Comparison of ENCODE assay signal across 1 cellular context in the genomic region with DNA sequence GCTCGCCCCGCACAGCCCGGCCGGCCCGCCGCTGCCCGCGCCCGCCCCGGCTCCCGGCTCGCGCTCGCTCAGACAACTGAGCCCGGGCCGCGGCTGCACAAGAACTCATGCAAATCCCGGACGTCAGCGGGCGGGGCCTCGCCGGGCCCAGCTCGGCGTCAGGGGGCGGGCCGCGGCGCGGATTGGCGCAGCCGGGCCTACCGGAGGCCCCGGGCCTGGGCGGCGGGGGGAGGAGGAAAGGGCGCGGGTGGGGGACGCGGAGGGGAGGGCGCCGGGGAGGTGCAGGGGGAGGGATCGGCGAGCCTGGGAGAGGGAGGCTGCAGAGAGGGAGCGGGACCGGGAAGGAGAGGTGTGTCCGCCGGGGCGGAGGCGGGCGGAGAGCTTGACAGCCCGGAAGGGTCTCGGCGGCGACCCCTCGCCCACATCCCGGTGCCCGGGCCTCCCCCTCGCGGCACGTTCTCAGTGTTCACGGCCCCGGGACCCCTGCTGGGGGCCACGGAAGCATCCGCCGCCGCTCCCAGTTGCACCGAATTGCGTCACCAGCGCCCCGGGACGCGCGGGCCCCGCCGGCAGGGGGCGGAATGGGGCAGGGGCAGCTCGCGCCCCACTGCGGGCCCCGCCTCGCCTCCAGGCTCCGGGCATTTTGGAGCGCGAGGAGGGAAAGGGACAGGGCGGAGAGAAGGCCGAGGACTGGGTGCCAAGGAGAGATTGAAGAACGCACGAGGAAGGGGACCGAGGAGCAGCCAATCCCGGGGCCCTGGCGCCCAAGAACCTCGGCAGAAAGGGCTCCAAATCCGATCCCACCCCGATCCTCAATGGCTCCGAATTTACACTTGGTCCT.
TF ChIP-seq lines count a peak whose summit lies in the region.

A gene (minus strand): TSS at position 78 of the 841 bp plus-strand sequence. CDS start 189 bp downstream, outside the sequence.

TF ChIP-seq in HepG2, 621 proteins besides CTCF, POLR2A, EP300 and RAD21 (continued from another document and continues in another):
- TF ChIP-seq ZNF235 (CRISPR knock-in tag; IDR thresholded peaks at IDR 0.05; ENCODE audit: borderline replicate concordance) (peak; percentile 78; the same call in 1 of the 2 replicates), KDM5A (IDR thresholded peaks at IDR 0.05; ENCODE audit: borderline replicate concordance, low read length) (no peak), ZFP41 (CRISPR knock-in tag; IDR thresholded peaks at IDR 0.05; ENCODE audit: borderline replicate concordance) (no peak; the same call in 1 of the 2 replicates), BHLHE40 (IDR thresholded peaks at IDR 0.05; ENCODE audit: low read length) (peak; percentile 61), ZNF282 (IDR thresholded peaks at IDR 0.05; ENCODE audit: partially characterized antibody) (no peak), ZNF629 (CRISPR knock-in tag; conservative IDR thresholded peaks at IDR 0.05) (0 out of 2 replicates have a peak, but pooled peaks have one; percentile 6), IKZF4 (CRISPR knock-in tag; IDR thresholded peaks at IDR 0.05; ENCODE audit: borderline replicate concordance, low read depth, not compliant biosample characterization) (no peak), CCDC6 (CRISPR knock-in tag; IDR thresholded peaks at IDR 0.05) (peak; percentile 72), NCOR1 (IDR thresholded peaks at IDR 0.05; ENCODE audit: borderline replicate concordance, low read length) (peak; percentile 61; the same call in 1 of the 2 replicates), SOX13 (IDR thresholded peaks at IDR 0.05) (peak; percentile 10; the same call in 1 of the 2 replicates), SOX13 (CRISPR knock-in tag; conservative IDR thresholded peaks at IDR 0.05 in 1 of 2, IDR thresholded peaks at IDR 0.05 in 1 of 2) (no peak; a peak in 2 of 4 replicates), FOXO1 (CRISPR knock-in tag; IDR thresholded peaks at IDR 0.05) (peak; percentile 66), ZNF121 (CRISPR knock-in tag; IDR thresholded peaks at IDR 0.05) (peak; percentile 67), FOXA3 (CRISPR knock-in tag; IDR thresholded peaks at IDR 0.05) (peak; percentile 22; the same call in 1 of the 2 replicates), RARA (CRISPR knock-in tag; IDR thresholded peaks at IDR 0.05) (peak; percentile 52), ZNF20 (CRISPR knock-in tag; IDR thresholded peaks at IDR 0.05) (no peak), ZNF33A (CRISPR knock-in tag; IDR thresholded peaks at IDR 0.05; ENCODE audit: borderline replicate concordance) (no peak), SSRP1 (CRISPR knock-in tag; IDR thresholded peaks at IDR 0.05) (0 out of 2 replicates have a peak, but pooled peaks have one; percentile 6), SRY (CRISPR knock-in tag; IDR thresholded peaks at IDR 0.05) (peak; percentile 89), ZNF790 (CRISPR knock-in tag; IDR thresholded peaks at IDR 0.05; ENCODE audit: borderline replicate concordance) (0 out of 2 replicates have a peak, but pooled peaks have one; percentile 69), NR2F1 (CRISPR knock-in tag; IDR thresholded peaks at IDR 0.05) (peak in 1 of 2 experiments; percentile 61; a peak in 2 of 4 replicates), ZNF775 (CRISPR knock-in tag; IDR thresholded peaks at IDR 0.05; ENCODE audit: borderline replicate concordance) (no peak), ZNF674 (CRISPR knock-in tag; IDR thresholded peaks at IDR 0.05; ENCODE audit: low read depth) (no peak), PRPF4 (IDR thresholded peaks at IDR 0.05; ENCODE audit: low read depth, low read length, poor library complexity, severe bottlenecking) (no peak), ZFP37 (CRISPR knock-in tag; IDR thresholded peaks at IDR 0.05; ENCODE audit: borderline replicate concordance) (no peak), ZSCAN12 (CRISPR knock-in tag; IDR thresholded peaks at IDR 0.05) (0 out of 2 replicates have a peak, but pooled peaks have one; percentile 59)
- TF ChIP-seq, protein P1, sequence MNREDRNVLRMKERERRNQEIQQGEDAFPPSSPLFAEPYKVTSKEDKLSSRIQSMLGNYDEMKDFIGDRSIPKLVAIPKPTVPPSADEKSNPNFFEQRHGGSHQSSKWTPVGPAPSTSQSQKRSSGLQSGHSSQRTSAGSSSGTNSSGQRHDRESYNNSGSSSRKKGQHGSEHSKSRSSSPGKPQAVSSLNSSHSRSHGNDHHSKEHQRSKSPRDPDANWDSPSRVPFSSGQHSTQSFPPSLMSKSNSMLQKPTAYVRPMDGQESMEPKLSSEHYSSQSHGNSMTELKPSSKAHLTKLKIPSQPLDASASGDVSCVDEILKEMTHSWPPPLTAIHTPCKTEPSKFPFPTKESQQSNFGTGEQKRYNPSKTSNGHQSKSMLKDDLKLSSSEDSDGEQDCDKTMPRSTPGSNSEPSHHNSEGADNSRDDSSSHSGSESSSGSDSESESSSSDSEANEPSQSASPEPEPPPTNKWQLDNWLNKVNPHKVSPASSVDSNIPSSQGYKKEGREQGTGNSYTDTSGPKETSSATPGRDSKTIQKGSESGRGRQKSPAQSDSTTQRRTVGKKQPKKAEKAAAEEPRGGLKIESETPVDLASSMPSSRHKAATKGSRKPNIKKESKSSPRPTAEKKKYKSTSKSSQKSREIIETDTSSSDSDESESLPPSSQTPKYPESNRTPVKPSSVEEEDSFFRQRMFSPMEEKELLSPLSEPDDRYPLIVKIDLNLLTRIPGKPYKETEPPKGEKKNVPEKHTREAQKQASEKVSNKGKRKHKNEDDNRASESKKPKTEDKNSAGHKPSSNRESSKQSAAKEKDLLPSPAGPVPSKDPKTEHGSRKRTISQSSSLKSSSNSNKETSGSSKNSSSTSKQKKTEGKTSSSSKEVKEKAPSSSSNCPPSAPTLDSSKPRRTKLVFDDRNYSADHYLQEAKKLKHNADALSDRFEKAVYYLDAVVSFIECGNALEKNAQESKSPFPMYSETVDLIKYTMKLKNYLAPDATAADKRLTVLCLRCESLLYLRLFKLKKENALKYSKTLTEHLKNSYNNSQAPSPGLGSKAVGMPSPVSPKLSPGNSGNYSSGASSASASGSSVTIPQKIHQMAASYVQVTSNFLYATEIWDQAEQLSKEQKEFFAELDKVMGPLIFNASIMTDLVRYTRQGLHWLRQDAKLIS (CRISPR knock-in tag; IDR thresholded peaks at IDR 0.05), result no peak
- TF ChIP-seq, protein P2, sequence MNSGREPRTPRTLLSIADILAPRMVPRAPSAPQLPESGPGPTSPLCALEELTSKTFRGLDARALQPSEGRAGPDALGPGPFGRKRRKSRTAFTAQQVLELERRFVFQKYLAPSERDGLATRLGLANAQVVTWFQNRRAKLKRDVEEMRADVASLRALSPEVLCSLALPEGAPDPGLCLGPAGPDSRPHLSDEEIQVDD (CRISPR knock-in tag; IDR thresholded peaks at IDR 0.05; ENCODE audit: borderline replicate concordance), result no peak
- TF ChIP-seq, protein P3, sequence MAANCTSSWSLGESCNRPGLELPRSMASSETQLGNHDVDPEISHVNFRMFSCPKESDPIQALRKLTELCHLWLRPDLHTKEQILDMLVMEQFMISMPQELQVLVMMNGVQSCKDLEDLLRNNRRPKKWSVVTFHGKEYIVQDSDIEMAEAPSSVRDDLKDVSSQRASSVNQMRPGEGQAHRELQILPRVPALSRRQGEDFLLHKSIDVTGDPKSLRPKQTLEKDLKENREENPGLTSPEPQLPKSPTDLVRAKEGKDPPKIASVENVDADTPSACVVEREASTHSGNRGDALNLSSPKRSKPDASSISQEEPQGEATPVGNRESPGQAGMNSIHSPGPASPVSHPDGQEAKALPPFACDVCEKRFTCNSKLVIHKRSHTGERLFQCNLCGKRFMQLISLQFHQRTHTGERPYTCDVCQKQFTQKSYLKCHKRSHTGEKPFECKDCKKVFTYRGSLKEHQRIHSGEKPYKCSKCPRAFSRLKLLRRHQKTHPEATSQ (CRISPR knock-in tag; IDR thresholded peaks at IDR 0.05; ENCODE audit: borderline replicate concordance), result no peak
- TF ChIP-seq, protein P4, sequence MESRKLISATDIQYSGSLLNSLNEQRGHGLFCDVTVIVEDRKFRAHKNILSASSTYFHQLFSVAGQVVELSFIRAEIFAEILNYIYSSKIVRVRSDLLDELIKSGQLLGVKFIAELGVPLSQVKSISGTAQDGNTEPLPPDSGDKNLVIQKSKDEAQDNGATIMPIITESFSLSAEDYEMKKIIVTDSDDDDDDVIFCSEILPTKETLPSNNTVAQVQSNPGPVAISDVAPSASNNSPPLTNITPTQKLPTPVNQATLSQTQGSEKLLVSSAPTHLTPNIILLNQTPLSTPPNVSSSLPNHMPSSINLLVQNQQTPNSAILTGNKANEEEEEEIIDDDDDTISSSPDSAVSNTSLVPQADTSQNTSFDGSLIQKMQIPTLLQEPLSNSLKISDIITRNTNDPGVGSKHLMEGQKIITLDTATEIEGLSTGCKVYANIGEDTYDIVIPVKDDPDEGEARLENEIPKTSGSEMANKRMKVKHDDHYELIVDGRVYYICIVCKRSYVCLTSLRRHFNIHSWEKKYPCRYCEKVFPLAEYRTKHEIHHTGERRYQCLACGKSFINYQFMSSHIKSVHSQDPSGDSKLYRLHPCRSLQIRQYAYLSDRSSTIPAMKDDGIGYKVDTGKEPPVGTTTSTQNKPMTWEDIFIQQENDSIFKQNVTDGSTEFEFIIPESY (CRISPR knock-in tag; IDR thresholded peaks at IDR 0.05), result peak; percentile 98
- TF ChIP-seq, protein P5, sequence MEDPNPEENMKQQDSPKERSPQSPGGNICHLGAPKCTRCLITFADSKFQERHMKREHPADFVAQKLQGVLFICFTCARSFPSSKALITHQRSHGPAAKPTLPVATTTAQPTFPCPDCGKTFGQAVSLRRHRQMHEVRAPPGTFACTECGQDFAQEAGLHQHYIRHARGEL (CRISPR knock-in tag; IDR thresholded peaks at IDR 0.05), result no peak
- TF ChIP-seq, protein P6, sequence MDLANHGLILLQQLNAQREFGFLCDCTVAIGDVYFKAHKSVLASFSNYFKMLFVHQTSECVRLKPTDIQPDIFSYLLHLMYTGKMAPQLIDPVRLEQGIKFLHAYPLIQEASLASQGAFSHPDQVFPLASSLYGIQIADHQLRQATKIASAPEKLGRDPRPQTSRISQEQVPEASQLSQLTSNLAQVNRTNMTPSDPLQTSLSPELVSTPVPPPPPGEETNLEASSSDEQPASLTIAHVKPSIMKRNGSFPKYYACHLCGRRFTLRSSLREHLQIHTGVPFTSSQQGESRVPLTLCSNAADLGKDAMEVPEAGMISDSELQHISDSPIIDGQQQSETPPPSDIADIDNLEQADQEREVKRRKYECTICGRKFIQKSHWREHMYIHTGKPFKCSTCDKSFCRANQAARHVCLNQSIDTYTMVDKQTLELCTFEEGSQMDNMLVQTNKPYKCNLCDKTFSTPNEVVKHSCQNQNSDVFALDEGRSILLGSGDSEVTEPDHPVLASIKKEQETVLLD (CRISPR knock-in tag; IDR thresholded peaks at IDR 0.05; ENCODE audit: low read depth), result peak; percentile 96
- TF ChIP-seq, protein P7, sequence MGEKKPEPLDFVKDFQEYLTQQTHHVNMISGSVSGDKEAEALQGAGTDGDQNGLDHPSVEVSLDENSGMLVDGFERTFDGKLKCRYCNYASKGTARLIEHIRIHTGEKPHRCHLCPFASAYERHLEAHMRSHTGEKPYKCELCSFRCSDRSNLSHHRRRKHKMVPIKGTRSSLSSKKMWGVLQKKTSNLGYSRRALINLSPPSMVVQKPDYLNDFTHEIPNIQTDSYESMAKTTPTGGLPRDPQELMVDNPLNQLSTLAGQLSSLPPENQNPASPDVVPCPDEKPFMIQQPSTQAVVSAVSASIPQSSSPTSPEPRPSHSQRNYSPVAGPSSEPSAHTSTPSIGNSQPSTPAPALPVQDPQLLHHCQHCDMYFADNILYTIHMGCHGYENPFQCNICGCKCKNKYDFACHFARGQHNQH (CRISPR knock-in tag; IDR thresholded peaks at IDR 0.05), result peak; percentile 78; the same call in 1 of the 2 replicates
- TF ChIP-seq, protein P8, sequence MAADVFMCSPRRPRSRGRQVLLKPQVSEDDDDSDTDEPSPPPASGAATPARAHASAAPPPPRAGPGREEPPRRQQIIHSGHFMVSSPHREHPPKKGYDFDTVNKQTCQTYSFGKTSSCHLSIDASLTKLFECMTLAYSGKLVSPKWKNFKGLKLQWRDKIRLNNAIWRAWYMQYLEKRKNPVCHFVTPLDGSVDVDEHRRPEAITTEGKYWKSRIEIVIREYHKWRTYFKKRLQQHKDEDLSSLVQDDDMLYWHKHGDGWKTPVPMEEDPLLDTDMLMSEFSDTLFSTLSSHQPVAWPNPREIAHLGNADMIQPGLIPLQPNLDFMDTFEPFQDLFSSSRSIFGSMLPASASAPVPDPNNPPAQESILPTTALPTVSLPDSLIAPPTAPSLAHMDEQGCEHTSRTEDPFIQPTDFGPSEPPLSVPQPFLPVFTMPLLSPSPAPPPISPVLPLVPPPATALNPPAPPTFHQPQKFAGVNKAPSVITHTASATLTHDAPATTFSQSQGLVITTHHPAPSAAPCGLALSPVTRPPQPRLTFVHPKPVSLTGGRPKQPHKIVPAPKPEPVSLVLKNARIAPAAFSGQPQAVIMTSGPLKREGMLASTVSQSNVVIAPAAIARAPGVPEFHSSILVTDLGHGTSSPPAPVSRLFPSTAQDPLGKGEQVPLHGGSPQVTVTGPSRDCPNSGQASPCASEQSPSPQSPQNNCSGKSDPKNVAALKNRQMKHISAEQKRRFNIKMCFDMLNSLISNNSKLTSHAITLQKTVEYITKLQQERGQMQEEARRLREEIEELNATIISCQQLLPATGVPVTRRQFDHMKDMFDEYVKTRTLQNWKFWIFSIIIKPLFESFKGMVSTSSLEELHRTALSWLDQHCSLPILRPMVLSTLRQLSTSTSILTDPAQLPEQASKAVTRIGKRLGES (CRISPR knock-in tag; IDR thresholded peaks at IDR 0.05; ENCODE audit: borderline replicate concordance), result no peak
- TF ChIP-seq, protein P9, sequence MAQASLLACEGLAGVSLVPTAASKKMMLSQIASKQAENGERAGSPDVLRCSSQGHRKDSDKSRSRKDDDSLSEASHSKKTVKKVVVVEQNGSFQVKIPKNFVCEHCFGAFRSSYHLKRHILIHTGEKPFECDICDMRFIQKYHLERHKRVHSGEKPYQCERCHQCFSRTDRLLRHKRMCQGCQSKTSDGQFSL (CRISPR knock-in tag; IDR thresholded peaks at IDR 0.05), result 0 out of 2 replicates have a peak, but pooled peaks have one; percentile 68
- TF ChIP-seq, protein P10, sequence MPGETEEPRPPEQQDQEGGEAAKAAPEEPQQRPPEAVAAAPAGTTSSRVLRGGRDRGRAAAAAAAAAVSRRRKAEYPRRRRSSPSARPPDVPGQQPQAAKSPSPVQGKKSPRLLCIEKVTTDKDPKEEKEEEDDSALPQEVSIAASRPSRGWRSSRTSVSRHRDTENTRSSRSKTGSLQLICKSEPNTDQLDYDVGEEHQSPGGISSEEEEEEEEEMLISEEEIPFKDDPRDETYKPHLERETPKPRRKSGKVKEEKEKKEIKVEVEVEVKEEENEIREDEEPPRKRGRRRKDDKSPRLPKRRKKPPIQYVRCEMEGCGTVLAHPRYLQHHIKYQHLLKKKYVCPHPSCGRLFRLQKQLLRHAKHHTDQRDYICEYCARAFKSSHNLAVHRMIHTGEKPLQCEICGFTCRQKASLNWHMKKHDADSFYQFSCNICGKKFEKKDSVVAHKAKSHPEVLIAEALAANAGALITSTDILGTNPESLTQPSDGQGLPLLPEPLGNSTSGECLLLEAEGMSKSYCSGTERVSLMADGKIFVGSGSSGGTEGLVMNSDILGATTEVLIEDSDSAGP (CRISPR knock-in tag; IDR thresholded peaks at IDR 0.05; ENCODE audit: borderline replicate concordance), result peak; percentile 96
